1 cellular context compared by ENCODE assay signal in the genomic region with DNA sequence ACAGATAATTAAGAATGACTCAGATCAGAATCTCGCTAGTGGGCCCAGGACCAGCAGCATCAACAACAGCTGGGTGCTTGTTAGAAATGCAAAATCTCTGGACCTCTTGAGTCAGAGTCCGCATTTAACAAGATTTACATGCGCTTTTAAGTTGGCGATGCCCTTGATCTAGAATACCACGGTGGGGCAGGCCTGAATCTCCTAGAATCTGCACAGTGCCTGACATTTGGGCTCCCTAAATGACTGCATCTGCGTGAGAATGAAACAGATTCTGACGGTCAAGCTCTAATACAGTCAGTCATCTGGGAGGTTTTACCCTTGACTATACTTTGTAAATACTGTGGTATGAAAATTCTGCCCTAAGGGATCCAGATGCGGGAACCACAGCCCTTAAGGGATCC.
TF ChIP-seq lines count a peak whose summit lies in the region.

No MANE protein-coding gene starts in this region.

TF ChIP-seq in GM12878, 131 proteins besides CTCF, POLR2A, EP300 and RAD21:
- TF ChIP-seq, protein P1, sequence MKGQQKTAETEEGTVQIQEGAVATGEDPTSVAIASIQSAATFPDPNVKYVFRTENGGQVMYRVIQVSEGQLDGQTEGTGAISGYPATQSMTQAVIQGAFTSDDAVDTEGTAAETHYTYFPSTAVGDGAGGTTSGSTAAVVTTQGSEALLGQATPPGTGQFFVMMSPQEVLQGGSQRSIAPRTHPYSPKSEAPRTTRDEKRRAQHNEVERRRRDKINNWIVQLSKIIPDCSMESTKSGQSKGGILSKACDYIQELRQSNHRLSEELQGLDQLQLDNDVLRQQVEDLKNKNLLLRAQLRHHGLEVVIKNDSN (IDR thresholded peaks at IDR 0.05; ENCODE audit: borderline replicate concordance, extremely low read length, insufficient read depth, low read depth, low read length), result no peak
- no peak for TF ChIP-seq ETV6 (conservative IDR thresholded peaks at IDR 0.05 in 1 of 2, IDR thresholded peaks at IDR 0.05 in 1 of 2; ENCODE audit: borderline replicate concordance in 1 of 2, low read depth in 1 of 2)
- TF ChIP-seq, protein P2, sequence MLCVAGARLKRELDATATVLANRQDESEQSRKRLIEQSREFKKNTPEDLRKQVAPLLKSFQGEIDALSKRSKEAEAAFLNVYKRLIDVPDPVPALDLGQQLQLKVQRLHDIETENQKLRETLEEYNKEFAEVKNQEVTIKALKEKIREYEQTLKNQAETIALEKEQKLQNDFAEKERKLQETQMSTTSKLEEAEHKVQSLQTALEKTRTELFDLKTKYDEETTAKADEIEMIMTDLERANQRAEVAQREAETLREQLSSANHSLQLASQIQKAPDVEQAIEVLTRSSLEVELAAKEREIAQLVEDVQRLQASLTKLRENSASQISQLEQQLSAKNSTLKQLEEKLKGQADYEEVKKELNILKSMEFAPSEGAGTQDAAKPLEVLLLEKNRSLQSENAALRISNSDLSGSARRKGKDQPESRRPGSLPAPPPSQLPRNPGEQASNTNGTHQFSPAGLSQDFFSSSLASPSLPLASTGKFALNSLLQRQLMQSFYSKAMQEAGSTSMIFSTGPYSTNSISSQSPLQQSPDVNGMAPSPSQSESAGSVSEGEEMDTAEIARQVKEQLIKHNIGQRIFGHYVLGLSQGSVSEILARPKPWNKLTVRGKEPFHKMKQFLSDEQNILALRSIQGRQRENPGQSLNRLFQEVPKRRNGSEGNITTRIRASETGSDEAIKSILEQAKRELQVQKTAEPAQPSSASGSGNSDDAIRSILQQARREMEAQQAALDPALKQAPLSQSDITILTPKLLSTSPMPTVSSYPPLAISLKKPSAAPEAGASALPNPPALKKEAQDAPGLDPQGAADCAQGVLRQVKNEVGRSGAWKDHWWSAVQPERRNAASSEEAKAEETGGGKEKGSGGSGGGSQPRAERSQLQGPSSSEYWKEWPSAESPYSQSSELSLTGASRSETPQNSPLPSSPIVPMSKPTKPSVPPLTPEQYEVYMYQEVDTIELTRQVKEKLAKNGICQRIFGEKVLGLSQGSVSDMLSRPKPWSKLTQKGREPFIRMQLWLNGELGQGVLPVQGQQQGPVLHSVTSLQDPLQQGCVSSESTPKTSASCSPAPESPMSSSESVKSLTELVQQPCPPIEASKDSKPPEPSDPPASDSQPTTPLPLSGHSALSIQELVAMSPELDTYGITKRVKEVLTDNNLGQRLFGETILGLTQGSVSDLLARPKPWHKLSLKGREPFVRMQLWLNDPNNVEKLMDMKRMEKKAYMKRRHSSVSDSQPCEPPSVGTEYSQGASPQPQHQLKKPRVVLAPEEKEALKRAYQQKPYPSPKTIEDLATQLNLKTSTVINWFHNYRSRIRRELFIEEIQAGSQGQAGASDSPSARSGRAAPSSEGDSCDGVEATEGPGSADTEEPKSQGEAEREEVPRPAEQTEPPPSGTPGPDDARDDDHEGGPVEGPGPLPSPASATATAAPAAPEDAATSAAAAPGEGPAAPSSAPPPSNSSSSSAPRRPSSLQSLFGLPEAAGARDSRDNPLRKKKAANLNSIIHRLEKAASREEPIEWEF (IDR thresholded peaks at IDR 0.05; ENCODE audit: insufficient replicate concordance, low read depth, low read length), result no peak
- TF ChIP-seq, protein P3, sequence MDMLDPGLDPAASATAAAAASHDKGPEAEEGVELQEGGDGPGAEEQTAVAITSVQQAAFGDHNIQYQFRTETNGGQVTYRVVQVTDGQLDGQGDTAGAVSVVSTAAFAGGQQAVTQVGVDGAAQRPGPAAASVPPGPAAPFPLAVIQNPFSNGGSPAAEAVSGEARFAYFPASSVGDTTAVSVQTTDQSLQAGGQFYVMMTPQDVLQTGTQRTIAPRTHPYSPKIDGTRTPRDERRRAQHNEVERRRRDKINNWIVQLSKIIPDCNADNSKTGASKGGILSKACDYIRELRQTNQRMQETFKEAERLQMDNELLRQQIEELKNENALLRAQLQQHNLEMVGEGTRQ (IDR thresholded peaks at IDR 0.05; ENCODE audit: borderline replicate concordance, low read depth, low read length), result no peak
- TF ChIP-seq SMARCA5 (IDR thresholded peaks at IDR 0.05), result no peak
- no peak for TF ChIP-seq GATAD2B (conservative IDR thresholded peaks at IDR 0.05; ENCODE audit: low read depth)
- TF ChIP-seq TCF3 (IDR thresholded peaks at IDR 0.05; ENCODE audit: borderline replicate concordance, insufficient read depth, low read depth, low read length), result no peak
- TF ChIP-seq POU2F2 (IDR thresholded peaks at IDR 0.05; ENCODE audit: borderline replicate concordance, low read depth, low read length), result no peak
- no peak for TF ChIP-seq PML (IDR thresholded peaks at IDR 0.05; ENCODE audit: low read length)
- no peak for TF ChIP-seq ESRRA (IDR thresholded peaks at IDR 0.05; ENCODE audit: low read length)
- no peak for TF ChIP-seq IKZF2 (IDR thresholded peaks at IDR 0.05)
- TF ChIP-seq NFIC (IDR thresholded peaks at IDR 0.05; ENCODE audit: low read depth, low read length), result no peak
- TF ChIP-seq MYC (IDR thresholded peaks at IDR 0.05; ENCODE audit: insufficient read depth, insufficient read length, insufficient replicate concordance, low read length, severe bottlenecking), result no peak
- no peak for TF ChIP-seq MTA3 (IDR thresholded peaks at IDR 0.05; ENCODE audit: borderline replicate concordance, low read length)
- TF ChIP-seq SMAD5 (IDR thresholded peaks at IDR 0.05; ENCODE audit: low read depth), result no peak
- TF ChIP-seq TARDBP (IDR thresholded peaks at IDR 0.05; ENCODE audit: borderline replicate concordance), result no peak
